In genomic region chr15:56733131-56734012, GRCh38 we compare ENCODE assay signal across 8 cellular contexts. TPM values are rescaled to one million over a fixed set of nuclear protein-coding genes. Genes with fewer than 3 reads are reported as not detected.
A peak's percentile ranks its signal among the peaks of the same experiment; 100 is the strongest.
DNase-seq lines count a peak whose midpoint lies in the region; ATAC-seq and TF ChIP-seq lines count a peak whose summit lies in the region.

ZNF280D (minus strand) TSS chr15:56733509; CDS start chr15:56707109, 26,400 bp downstream.

- no peak within 1 kb of the TSS for H2AFZ ChIP-seq in smooth muscle cell (ENCODE audit: low read depth)

- peak within 1 kb of the TSS; percentile 97 for H3K4me3 Mint-ChIP-seq in T-helper 2 cell treated with Interferon-gamma antibody and Interleukin-4, amounts not matched to agents 5 μg/mL and 100 μg/mL, for 36 hours

- H3K27ac ChIP-seq in right cardiac atrium (ENCODE audit: low read length): peak within 1 kb of the TSS; percentile 98
- no peak within 1 kb of the TSS for H3K27ac ChIP-seq in smooth muscle cell (ENCODE audit: low read depth)

- intact Hi-C loops in right cardiac atrium (cut with DNase I): loop anchor here in 1 of 4 donors (10.0 kb wide), 1 partner anchor 81 kb away; no protein-coding TSS in a partner anchor

- peak within 1 kb of the TSS; percentile 76 for H3K4me3 ChIP-seq in right cardiac atrium (ENCODE audit: low read length)
- no peak within 1 kb of the TSS for H3K4me3 ChIP-seq in smooth muscle cell

- in situ Hi-C loops in GM13976 (cut with MboI; ENCODE audit: low sequenced_read_pairs, unreplicated experiment): no loop called here

- H3K9me3 ChIP-seq in right cardiac atrium (ENCODE audit: control insufficient read depth, low read length): no peaks in the 10 kb centered on the region
- no peaks in the 10 kb centered on the region for H3K9me3 ChIP-seq in smooth muscle cell (replicated peaks; ENCODE audit: low read depth)

- H4K20me1 ChIP-seq in smooth muscle cell (ENCODE audit: low read depth): no peaks in the 10 kb centered on the region

- peaks cover 6% of the 10 kb centered on the region for H3K4me1 ChIP-seq in right cardiac atrium (ENCODE audit: control insufficient read depth, insufficient read depth, low read length)
- H3K4me1 ChIP-seq in smooth muscle cell (ENCODE audit: low read depth): no peaks in the 10 kb centered on the region

- TF ChIP-seq CTCF in GM13976 (IDR thresholded peaks at IDR 0.05; ENCODE audit: borderline replicate concordance, control extremely low read depth, extremely low read depth, insufficient read depth, missing control alignments) (no peak), smooth muscle cell (IDR thresholded peaks at IDR 0.05; ENCODE audit: borderline replicate concordance, insufficient read depth, poor library complexity, severe bottlenecking) (no peak)

- H3K9me3 Mint-ChIP-seq in T-helper 2 cell treated with Interferon-gamma antibody and Interleukin-4, amounts not matched to agents 5 μg/mL and 100 μg/mL, for 36 hours: peaks cover 11% of the 10 kb centered on the region

- peaks cover 20% of the 10 kb centered on the region for H3K36me3 Mint-ChIP-seq in T-helper 2 cell treated with Interferon-gamma antibody and Interleukin-4, amounts not matched to agents 5 μg/mL and 100 μg/mL, for 36 hours (ENCODE audit: low read depth)

- H3K4me1 Mint-ChIP-seq in T-helper 2 cell treated with Interferon-gamma antibody and Interleukin-4, amounts not matched to agents 5 μg/mL and 100 μg/mL, for 36 hours (ENCODE audit: low read depth): peaks cover 24% of the 10 kb centered on the region

- ATAC-seq in HG02840 (IDR thresholded peaks at IDR 0.05; ENCODE audit: low FRiP score, unreplicated experiment) (peak; percentile 77), right cardiac atrium (peak; percentile 95 to 96)

- no peak within 1 kb of the TSS for H3K4me2 ChIP-seq in smooth muscle cell

- H3K9ac ChIP-seq in smooth muscle cell (ENCODE audit: low read depth): no peak within 1 kb of the TSS

- H3K27me3 ChIP-seq in right cardiac atrium (ENCODE audit: control insufficient read depth, insufficient read depth) (no peaks in the 10 kb centered on the region), smooth muscle cell (ENCODE audit: low read depth) (no peaks in the 10 kb centered on the region)

- peaks cover 4% of the 10 kb centered on the region for H3K27me3 Mint-ChIP-seq in T-helper 2 cell treated with Interferon-gamma antibody and Interleukin-4, amounts not matched to agents 5 μg/mL and 100 μg/mL, for 36 hours (ENCODE audit: low read depth)

- no peaks in the 10 kb centered on the region for H3F3A ChIP-seq in smooth muscle cell (ENCODE audit: low read depth)

- peak; percentile 88 for DNase-seq in GM13976 (ENCODE audit: low spot score)
- DNase-seq in NCI-H146 treated with DMSO at 0.1 percent for 48 hours (lab: John Stamatoyannopoulos, UW; ENCODE audit: unreplicated experiment): peak; percentile 62
- peak; percentile 79 for DNase-seq in T-helper 2 cell treated with Interferon-gamma antibody and Interleukin-4, amounts not matched to agents 5 μg/mL and 100 μg/mL, for 36 hours (ENCODE audit: low spot score)
- DNase-seq in anterior cingulate cortex (lab: John Stamatoyannopoulos, UW): peak; percentile 32 to 92 (median 84)
- DNase-seq in right cardiac atrium: peak; percentile 93 to 98 (median 97)
- DNase-seq in retina: peak; percentile 94
- DNase-seq in smooth muscle cell (lab: John Stamatoyannopoulos, UW; ENCODE audit: unreplicated experiment): no peak

- WGBS in right cardiac atrium: 7% methylated on average over 101 of the region's 101 CpGs
- 98% methylated on average over 58 of the region's 101 CpGs for WGBS in smooth muscle cell (ENCODE audit: low lambda C conversion rate)

- no peaks in the 10 kb centered on the region for H3K79me2 ChIP-seq in smooth muscle cell (ENCODE audit: low read depth)

- peak within 1 kb of the TSS; percentile 96 for H3K27ac Mint-ChIP-seq in T-helper 2 cell treated with Interferon-gamma antibody and Interleukin-4, amounts not matched to agents 5 μg/mL and 100 μg/mL, for 36 hours

- no peaks in the 10 kb centered on the region for H3K36me3 ChIP-seq in smooth muscle cell (ENCODE audit: low read depth)

RNA-seq across cellular contexts. Expression of gene ZNF280D, which starts in this region (rescaled TPM):
- total RNA-seq in right cardiac atrium (10 to 100 TPM; 28.4 to 31.7 (median 30.8) TPM), smooth muscle cell (2.9 and 4.3 TPM in 2 replicates)
- polyA plus RNA-seq in right cardiac atrium (11.7 TPM), smooth muscle cell (0.47 and 0.94 TPM in 2 replicates)
